30 cellular contexts compared by ENCODE assay signal in the genomic region with DNA sequence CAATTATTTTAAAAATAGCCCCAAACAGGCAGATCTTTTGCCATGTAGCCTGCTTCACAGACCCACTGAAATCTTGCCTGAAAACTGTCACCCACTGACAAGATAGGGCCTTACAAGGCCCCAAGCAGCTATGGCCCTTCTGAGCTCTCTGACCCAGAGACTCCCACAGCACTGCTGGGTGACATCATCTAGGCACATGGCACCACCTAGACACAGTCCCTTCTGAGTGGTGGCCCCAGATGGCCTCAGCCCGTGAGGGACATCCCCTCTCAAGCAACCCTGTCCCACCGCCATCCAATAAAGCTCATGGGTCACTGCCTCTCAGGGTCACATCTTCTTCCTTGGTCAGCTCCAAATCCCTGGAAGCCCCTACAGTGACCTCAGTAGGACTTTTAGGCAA.
DNase-seq lines count a peak whose midpoint lies in the region; ATAC-seq, FAIRE-seq and TF ChIP-seq lines count a peak whose summit lies in the region.
"Had no signal": no experiment of that assay in that cellular context is flagged by ENCODE, and none has a peak within 500 bp of the region (broad histone marks: within the 10 kb centered on the region; RNA-seq: fewer than 3 reads in every experiment).

No MANE protein-coding gene starts in this region.

- H3K9me3 ChIP-seq in CD8-positive, alpha-beta T cell (ENCODE audit: low read length): no peaks in the 10 kb centered on the region
- no peaks in the 10 kb centered on the region for H3K9me3 ChIP-seq in T-helper 17 cell (ENCODE audit: control insufficient read depth, low read length, poor library complexity, severe bottlenecking)
- H3K9me3 ChIP-seq: neutrophil, prostate gland, sigmoid colon had no signal

- intact Hi-C loops in activated CD4-positive, alpha-beta T cell treated with anti-CD3 and anti-CD28 coated beads for 36 hours (cut with DNase I, micrococcal nuclease): no loop called here
- intact Hi-C loops in CD8-positive, alpha-beta T cell (cut with DNase I, micrococcal nuclease): no loop called here
- intact Hi-C loops in dorsolateral prefrontal cortex (cut with DNase I): no loop called here

- no peaks in the 10 kb centered on the region for H3K36me3 ChIP-seq in CD8-positive, alpha-beta T cell (ENCODE audit: insufficient read depth, low read length)
- H3K36me3 ChIP-seq: neutrophil, prostate gland, sigmoid colon had no signal

- no peak for DNase-seq in activated CD4-positive, alpha-beta T cell treated with anti-CD3 and anti-CD28 coated beads for 36 hours
- DNase-seq in activated CD4-positive, alpha-beta T cell treated with anti-CD3 and anti-CD28 coated beads for 1 hour: no peak
- DNase-seq in CD8-positive, alpha-beta T cell: peak in 1 of 7 experiments; percentile 43
- DNase-seq in T-helper 17 cell (no peak), neural crest cell (ENCODE audit: low read depth, low spot score) (no peak), dorsolateral prefrontal cortex (no peak), GM12891 (ENCODE audit: insufficient read length, low spot score) (no peak)
- DNase-seq: activated CD8-positive, alpha-beta memory T cell treated with anti-CD3 and anti-CD28 coated beads, Interleukin-2, amount 50 U/mL, for 48 hours; activated effector memory CD4-positive, alpha-beta T cell treated with Interleukin-2 at 50 U/mL for 16 hours; dermis blood vessel endothelial cell; DMS79; GDM1; hypothalamus; immature natural killer cell; KG1; left colon; mammary epithelial cell; NCI-H1436; NCI-H2107; NCI-H748 treated with DMSO at 0.1 percent for 48 hours; sigmoid colon; stimulated activated CD4-positive, alpha-beta T cell treated with anti-CD3 and anti-CD28 coated beads, Interleukin-4, amount 100 ng/mL, for 24 hours; T-helper 2 cell had no signal

- peaks cover 83% of the 10 kb centered on the region for H3K4me1 Mint-ChIP-seq in activated CD4-positive, alpha-beta T cell treated with anti-CD3 and anti-CD28 coated beads for 36 hours
- H3K4me1 Mint-ChIP-seq in CD8-positive, alpha-beta T cell (ENCODE audit: low read depth): peaks cover 73% of the 10 kb centered on the region
- H3K4me1 Mint-ChIP-seq in T-helper 17 cell (peaks cover 55% of the 10 kb centered on the region), neural crest cell (no peaks in the 10 kb centered on the region)

- H3K4me1 ChIP-seq in CD8-positive, alpha-beta T cell (ENCODE audit: insufficient read depth, low read length): peaks cover 64% of the 10 kb centered on the region

- no peak for TF ChIP-seq POLR2A in GM12891 (IDR thresholded peaks at IDR 0.05; ENCODE audit: low read depth, low read length)

- CTCF ChIA-PET in activated CD4-positive, alpha-beta T cell treated with anti-CD3 and anti-CD28 coated beads for 36 hours (lab: Charles Lee): interaction anchor here (0.6 to 5.7 kb wide), 7 partner anchors 9 to 1611 kb away, joined by 3 to 35 read pairs (median 3); no protein-coding TSS in a partner anchor
- CTCF ChIA-PET in CD8-positive, alpha-beta T cell (lab: Charles Lee): interaction anchor here (1.0 to 2.8 kb wide), 3 partner anchors 9 to 40 kb away, joined by 3 to 22 read pairs (median 6); no protein-coding TSS in a partner anchor

- no peak overlapping the region for H3K4me3 ChIP-seq in CD8-positive, alpha-beta T cell (ENCODE audit: low read depth, low read length)
- no peak overlapping the region for H3K4me3 ChIP-seq in dorsolateral prefrontal cortex
- H3K4me3 ChIP-seq: prostate gland, sigmoid colon had no signal

- no peak overlapping the region for H3K4me3 Mint-ChIP-seq in activated CD4-positive, alpha-beta T cell treated with anti-CD3 and anti-CD28 coated beads for 36 hours
- no peak overlapping the region for H3K4me3 Mint-ChIP-seq in CD8-positive, alpha-beta T cell
- H3K4me3 Mint-ChIP-seq in T-helper 17 cell: no peak overlapping the region
- H3K4me3 Mint-ChIP-seq in neural crest cell: no peak overlapping the region
- H3K4me3 Mint-ChIP-seq: stimulated activated memory B cell treated with anti-CD40 and anti-IgM and Interleukin-4, amounts not matched to agents 10 μg/mL and 1 μg/mL and 100 μg/mL, for 72 hours had no signal

- H3K27ac ChIP-seq in CD8-positive, alpha-beta T cell (ENCODE audit: low read depth, low read length): no peak overlapping the region
- no peak overlapping the region for H3K27ac ChIP-seq in dorsolateral prefrontal cortex
- H3K27ac ChIP-seq: neutrophil, prostate gland had no signal

- FAIRE-seq in GM12891 (lab: Jason Lieb, UNC): no peak
- FAIRE-seq: A204.1, urothelium cell line had no signal

- no peaks in the 10 kb centered on the region for H3K27me3 ChIP-seq in CD8-positive, alpha-beta T cell (ENCODE audit: insufficient read depth, low read length)
- no peaks in the 10 kb centered on the region for H3K27me3 ChIP-seq in dorsolateral prefrontal cortex
- H3K27me3 ChIP-seq: sigmoid colon had no signal

- no peak for TF ChIP-seq CTCF in CD8-positive, alpha-beta T cell (IDR thresholded peaks at IDR 0.05)
- TF ChIP-seq CTCF in neural crest cell (conservative IDR thresholded peaks at IDR 0.05): no peak
- no peak for TF ChIP-seq CTCF in dorsolateral prefrontal cortex (IDR thresholded peaks at IDR 0.05 in 54 of 56, conservative IDR thresholded peaks at IDR 0.05 in 2 of 56; ENCODE audit: low read depth in 1 of 56, partially characterized antibody in 56 of 56)

- peak overlapping the region; percentile 49 for H3K27ac Mint-ChIP-seq in activated CD4-positive, alpha-beta T cell treated with anti-CD3 and anti-CD28 coated beads for 36 hours
- H3K27ac Mint-ChIP-seq in CD8-positive, alpha-beta T cell: peak overlapping the region; percentile 82
- H3K27ac Mint-ChIP-seq in T-helper 17 cell: peak overlapping the region; percentile 94
- H3K27ac Mint-ChIP-seq in neural crest cell (ENCODE audit: unreplicated experiment): peak overlapping the region; percentile 62
- H3K27ac Mint-ChIP-seq: stimulated activated memory B cell treated with anti-CD40 and anti-IgM and Interleukin-4, amounts not matched to agents 10 μg/mL and 1 μg/mL and 100 μg/mL, for 72 hours had no signal

- POLR2A ChIA-PET in activated CD4-positive, alpha-beta T cell treated with anti-CD3 and anti-CD28 coated beads for 36 hours (lab: Charles Lee): no interaction called here
- POLR2A ChIA-PET in CD8-positive, alpha-beta T cell (lab: Charles Lee): interaction anchor here (0.6 to 5.3 kb wide), 6 partner anchors 14 to 96 kb away, joined by 3 to 35 read pairs (median 3); no protein-coding TSS in a partner anchor

- H3K36me3 Mint-ChIP-seq in activated CD4-positive, alpha-beta T cell treated with anti-CD3 and anti-CD28 coated beads for 36 hours (ENCODE audit: low read depth): peaks cover 7% of the 10 kb centered on the region
- no peaks in the 10 kb centered on the region for H3K36me3 Mint-ChIP-seq in CD8-positive, alpha-beta T cell
- H3K36me3 Mint-ChIP-seq in T-helper 17 cell (ENCODE audit: low read depth) (no peaks in the 10 kb centered on the region), neural crest cell (ENCODE audit: low read depth) (no peaks in the 10 kb centered on the region)
- H3K36me3 Mint-ChIP-seq: stimulated activated memory B cell treated with anti-CD40 and anti-IgM and Interleukin-4, amounts not matched to agents 10 μg/mL and 1 μg/mL and 100 μg/mL, for 72 hours had no signal

- H3K9me3 Mint-ChIP-seq in activated CD4-positive, alpha-beta T cell treated with anti-CD3 and anti-CD28 coated beads for 36 hours (ENCODE audit: low read depth): no peaks in the 10 kb centered on the region
- H3K9me3 Mint-ChIP-seq in CD8-positive, alpha-beta T cell: no peaks in the 10 kb centered on the region
- no peaks in the 10 kb centered on the region for H3K9me3 Mint-ChIP-seq in neural crest cell
- H3K9me3 Mint-ChIP-seq: immature natural killer cell; stimulated activated memory B cell treated with anti-CD40 and anti-IgM and Interleukin-4, amounts not matched to agents 10 μg/mL and 1 μg/mL and 100 μg/mL, for 72 hours had no signal

- H3K27me3 Mint-ChIP-seq in activated CD4-positive, alpha-beta T cell treated with anti-CD3 and anti-CD28 coated beads for 36 hours: no peaks in the 10 kb centered on the region
- no peaks in the 10 kb centered on the region for H3K27me3 Mint-ChIP-seq in CD8-positive, alpha-beta T cell (ENCODE audit: low read depth)
- H3K27me3 Mint-ChIP-seq in T-helper 17 cell: no peaks in the 10 kb centered on the region
- no peaks in the 10 kb centered on the region for H3K27me3 Mint-ChIP-seq in neural crest cell (ENCODE audit: low read depth)

- no peak for ATAC-seq in activated CD4-positive, alpha-beta T cell treated with anti-CD3 and anti-CD28 coated beads for 36 hours
- ATAC-seq in CD8-positive, alpha-beta T cell: no peak
- no peak for ATAC-seq in T-helper 17 cell
- no peak for ATAC-seq in GM21825 (IDR thresholded peaks at IDR 0.05; ENCODE audit: unreplicated experiment)
- ATAC-seq: HCT116; left colon; stimulated activated memory B cell treated with anti-CD40 and anti-IgM and Interleukin-4, amounts not matched to agents 10 μg/mL and 1 μg/mL and 100 μg/mL, for 72 hours had no signal

TF ChIP-seq in GM12891, 5 proteins besides CTCF, POLR2A, EP300 and RAD21:
- no peak for TF ChIP-seq PAX5 (IDR thresholded peaks at IDR 0.05; ENCODE audit: insufficient read depth, low read length, severe bottlenecking)
- TF ChIP-seq TAF1 (IDR thresholded peaks at IDR 0.05; ENCODE audit: low read depth, low read length): no peak
- no peak for TF ChIP-seq POU2F2 (IDR thresholded peaks at IDR 0.05; ENCODE audit: low read depth, low read length)
- TF ChIP-seq POLR2AphosphoS5 (IDR thresholded peaks at IDR 0.05; ENCODE audit: low read depth, low read length): no peak
- TF ChIP-seq SPI1 (IDR thresholded peaks at IDR 0.05; ENCODE audit: low read depth, low read length): no peak
